In the genomic region with DNA sequence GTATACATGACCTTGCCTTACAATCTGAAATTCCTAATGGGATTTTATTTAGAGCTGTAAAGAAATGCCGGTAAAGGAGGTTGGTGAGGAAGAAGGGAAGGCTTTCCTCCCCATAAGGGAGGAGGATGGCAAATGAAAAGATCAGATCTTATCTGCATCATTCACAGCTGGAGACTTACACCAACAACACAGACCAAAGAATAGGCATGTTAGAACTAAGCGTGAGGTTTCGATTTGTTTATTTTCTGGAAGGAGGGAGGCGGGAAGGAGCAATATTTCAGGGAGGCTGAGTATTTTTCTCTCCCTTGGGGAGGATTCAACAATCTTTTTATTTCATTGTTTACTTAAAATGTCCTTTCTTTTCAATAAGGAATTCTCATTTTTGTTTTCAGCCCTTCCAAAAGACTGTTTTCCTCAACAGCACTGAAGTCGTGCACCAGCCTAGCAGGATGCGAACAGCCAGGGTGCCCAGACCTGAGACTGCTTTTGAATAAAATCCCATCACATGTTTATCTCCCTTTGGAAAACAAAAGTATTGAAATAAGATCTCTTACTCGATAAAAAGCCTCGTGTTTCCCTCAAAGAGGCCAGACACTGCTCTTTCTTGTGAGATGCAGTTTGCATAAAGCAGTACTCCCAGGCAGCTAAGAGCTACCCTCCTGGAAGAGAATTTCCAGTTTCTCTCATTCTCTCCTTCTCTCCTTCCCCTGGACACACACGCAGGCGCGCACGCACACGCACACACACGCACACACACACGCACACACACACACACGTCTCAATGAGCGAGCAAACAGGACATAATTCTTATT, we compare ENCODE assay signal across 9 cellular contexts.
DNase-seq lines count a peak whose midpoint lies in the region; ATAC-seq, FAIRE-seq and TF ChIP-seq lines count a peak whose summit lies in the region.
"Had no signal": no experiment of that assay in that cellular context is flagged by ENCODE, and none has a peak within 500 bp of the region (broad histone marks: within the 10 kb centered on the region; RNA-seq: fewer than 3 reads in every experiment).

No MANE protein-coding gene starts in this region.

- TF ChIP-seq POLR2A in GM12891 (IDR thresholded peaks at IDR 0.05; ENCODE audit: low read depth, low read length): no peak

- DNase-seq in GM12891 (ENCODE audit: insufficient read length, low spot score) (no peak), SK-N-DZ (ENCODE audit: low spot score) (peak; percentile 37), globus pallidus (ENCODE audit: low spot score) (peak; percentile 35), skeletal muscle cell (ENCODE audit: low read depth) (no peak), NCI-H128 (lab: John Stamatoyannopoulos, UW; ENCODE audit: unreplicated experiment) (no peak), BE2C (no peak)
- DNase-seq: erythroblast had no signal

- no peaks in the 10 kb centered on the region for H3K36me3 ChIP-seq in BE2C

- no peaks in the 10 kb centered on the region for H3K9me3 ChIP-seq in BE2C

- peaks cover 27% of the 10 kb centered on the region for H3K4me1 ChIP-seq in BE2C

- peak; percentile 13 for FAIRE-seq in GM12891 (lab: Jason Lieb, UNC)

- TF ChIP-seq CTCF in BE2C (IDR thresholded peaks at IDR 0.05; ENCODE audit: low read depth, low read length): no peak

- no peaks in the 10 kb centered on the region for H3K27me3 ChIP-seq in BE2C

- H3K4me3 ChIP-seq in skeletal muscle cell (ENCODE audit: low read depth, low read length): peak overlapping the region; percentile 21
- no peak overlapping the region for H3K4me3 ChIP-seq in BE2C (ENCODE audit: low read depth, low read length)

- ATAC-seq in GM21825 (IDR thresholded peaks at IDR 0.05; ENCODE audit: unreplicated experiment) (no peak), GM21737 (IDR thresholded peaks at IDR 0.05; ENCODE audit: unreplicated experiment) (no peak)

TF ChIP-seq in GM12891, 5 proteins besides CTCF, POLR2A, EP300 and RAD21:
- no peak for TF ChIP-seq PAX5 (IDR thresholded peaks at IDR 0.05; ENCODE audit: insufficient read depth, low read length, severe bottlenecking)
- no peak for TF ChIP-seq SPI1 (IDR thresholded peaks at IDR 0.05; ENCODE audit: low read depth, low read length)
- no peak for TF ChIP-seq TAF1 (IDR thresholded peaks at IDR 0.05; ENCODE audit: low read depth, low read length)
- TF ChIP-seq POLR2AphosphoS5 (IDR thresholded peaks at IDR 0.05; ENCODE audit: low read depth, low read length): no peak
- TF ChIP-seq POU2F2 (IDR thresholded peaks at IDR 0.05; ENCODE audit: low read depth, low read length): no peak

Comparison
In these comparisons a context has a peak if more than half of its experiments do, and no peak if none do; other contexts are left out.
1. DNase-seq: peak in SK-N-DZ (single experiment) and globus pallidus (single experiment); none in GM12891 (single experiment), skeletal muscle cell (single experiment), NCI-H128 (single experiment) and BE2C (single experiment).